In genomic region chr3:33980252-33980651, GRCh38 we compare ENCODE assay signal across 2 cellular contexts.
TF ChIP-seq lines count a peak whose summit lies in the region.

No MANE protein-coding gene starts in this region.

TF ChIP-seq in A549, 52 proteins besides CTCF, POLR2A, EP300 and RAD21 (continued from another document):
- TF ChIP-seq MAFK (IDR thresholded peaks at IDR 0.05; ENCODE audit: partially characterized antibody) (peak; percentile 18), FOSL2 (IDR thresholded peaks at IDR 0.05) (peak; percentile 26; the same call in 1 of the 2 replicates), FOSL2 (CRISPR knock-in tag; IDR thresholded peaks at IDR 0.05) (no peak), JUN (IDR thresholded peaks at IDR 0.05) (0 out of 5 replicates have a peak, but pooled peaks of 1 of the 2 experiments have one; percentile 55), RCOR1 (IDR thresholded peaks at IDR 0.05; ENCODE audit: low read depth, low read length) (no peak), MAX (IDR thresholded peaks at IDR 0.05) (peak; percentile 54; the same call in 1 of the 2 replicates), NR3C1 (IDR thresholded peaks at IDR 0.05) (no peak), HOXB5 (CRISPR knock-in tag; IDR thresholded peaks at IDR 0.05) (no peak), ZFP36 (IDR thresholded peaks at IDR 0.05; ENCODE audit: borderline replicate concordance, partially characterized antibody) (no peak), CHD4 (IDR thresholded peaks at IDR 0.05; ENCODE audit: borderline replicate concordance) (no peak), MYC (IDR thresholded peaks at IDR 0.05; ENCODE audit: borderline replicate concordance, low read length) (no peak), PHF8 (IDR thresholded peaks at IDR 0.05; ENCODE audit: borderline replicate concordance, low read depth) (no peak), ZC3H11A (IDR thresholded peaks at IDR 0.05) (no peak), RARB (CRISPR knock-in tag; IDR thresholded peaks at IDR 0.05) (no peak), E2F6 (IDR thresholded peaks at IDR 0.05; ENCODE audit: borderline replicate concordance, low read depth) (no peak), KDM5A (IDR thresholded peaks at IDR 0.05) (0 out of 2 replicates have a peak, but pooled peaks have one; percentile 22)

TF ChIP-seq in GM23338, 12 proteins besides CTCF, POLR2A, EP300 and RAD21 (continued from another document):
- TF ChIP-seq, protein P1, sequence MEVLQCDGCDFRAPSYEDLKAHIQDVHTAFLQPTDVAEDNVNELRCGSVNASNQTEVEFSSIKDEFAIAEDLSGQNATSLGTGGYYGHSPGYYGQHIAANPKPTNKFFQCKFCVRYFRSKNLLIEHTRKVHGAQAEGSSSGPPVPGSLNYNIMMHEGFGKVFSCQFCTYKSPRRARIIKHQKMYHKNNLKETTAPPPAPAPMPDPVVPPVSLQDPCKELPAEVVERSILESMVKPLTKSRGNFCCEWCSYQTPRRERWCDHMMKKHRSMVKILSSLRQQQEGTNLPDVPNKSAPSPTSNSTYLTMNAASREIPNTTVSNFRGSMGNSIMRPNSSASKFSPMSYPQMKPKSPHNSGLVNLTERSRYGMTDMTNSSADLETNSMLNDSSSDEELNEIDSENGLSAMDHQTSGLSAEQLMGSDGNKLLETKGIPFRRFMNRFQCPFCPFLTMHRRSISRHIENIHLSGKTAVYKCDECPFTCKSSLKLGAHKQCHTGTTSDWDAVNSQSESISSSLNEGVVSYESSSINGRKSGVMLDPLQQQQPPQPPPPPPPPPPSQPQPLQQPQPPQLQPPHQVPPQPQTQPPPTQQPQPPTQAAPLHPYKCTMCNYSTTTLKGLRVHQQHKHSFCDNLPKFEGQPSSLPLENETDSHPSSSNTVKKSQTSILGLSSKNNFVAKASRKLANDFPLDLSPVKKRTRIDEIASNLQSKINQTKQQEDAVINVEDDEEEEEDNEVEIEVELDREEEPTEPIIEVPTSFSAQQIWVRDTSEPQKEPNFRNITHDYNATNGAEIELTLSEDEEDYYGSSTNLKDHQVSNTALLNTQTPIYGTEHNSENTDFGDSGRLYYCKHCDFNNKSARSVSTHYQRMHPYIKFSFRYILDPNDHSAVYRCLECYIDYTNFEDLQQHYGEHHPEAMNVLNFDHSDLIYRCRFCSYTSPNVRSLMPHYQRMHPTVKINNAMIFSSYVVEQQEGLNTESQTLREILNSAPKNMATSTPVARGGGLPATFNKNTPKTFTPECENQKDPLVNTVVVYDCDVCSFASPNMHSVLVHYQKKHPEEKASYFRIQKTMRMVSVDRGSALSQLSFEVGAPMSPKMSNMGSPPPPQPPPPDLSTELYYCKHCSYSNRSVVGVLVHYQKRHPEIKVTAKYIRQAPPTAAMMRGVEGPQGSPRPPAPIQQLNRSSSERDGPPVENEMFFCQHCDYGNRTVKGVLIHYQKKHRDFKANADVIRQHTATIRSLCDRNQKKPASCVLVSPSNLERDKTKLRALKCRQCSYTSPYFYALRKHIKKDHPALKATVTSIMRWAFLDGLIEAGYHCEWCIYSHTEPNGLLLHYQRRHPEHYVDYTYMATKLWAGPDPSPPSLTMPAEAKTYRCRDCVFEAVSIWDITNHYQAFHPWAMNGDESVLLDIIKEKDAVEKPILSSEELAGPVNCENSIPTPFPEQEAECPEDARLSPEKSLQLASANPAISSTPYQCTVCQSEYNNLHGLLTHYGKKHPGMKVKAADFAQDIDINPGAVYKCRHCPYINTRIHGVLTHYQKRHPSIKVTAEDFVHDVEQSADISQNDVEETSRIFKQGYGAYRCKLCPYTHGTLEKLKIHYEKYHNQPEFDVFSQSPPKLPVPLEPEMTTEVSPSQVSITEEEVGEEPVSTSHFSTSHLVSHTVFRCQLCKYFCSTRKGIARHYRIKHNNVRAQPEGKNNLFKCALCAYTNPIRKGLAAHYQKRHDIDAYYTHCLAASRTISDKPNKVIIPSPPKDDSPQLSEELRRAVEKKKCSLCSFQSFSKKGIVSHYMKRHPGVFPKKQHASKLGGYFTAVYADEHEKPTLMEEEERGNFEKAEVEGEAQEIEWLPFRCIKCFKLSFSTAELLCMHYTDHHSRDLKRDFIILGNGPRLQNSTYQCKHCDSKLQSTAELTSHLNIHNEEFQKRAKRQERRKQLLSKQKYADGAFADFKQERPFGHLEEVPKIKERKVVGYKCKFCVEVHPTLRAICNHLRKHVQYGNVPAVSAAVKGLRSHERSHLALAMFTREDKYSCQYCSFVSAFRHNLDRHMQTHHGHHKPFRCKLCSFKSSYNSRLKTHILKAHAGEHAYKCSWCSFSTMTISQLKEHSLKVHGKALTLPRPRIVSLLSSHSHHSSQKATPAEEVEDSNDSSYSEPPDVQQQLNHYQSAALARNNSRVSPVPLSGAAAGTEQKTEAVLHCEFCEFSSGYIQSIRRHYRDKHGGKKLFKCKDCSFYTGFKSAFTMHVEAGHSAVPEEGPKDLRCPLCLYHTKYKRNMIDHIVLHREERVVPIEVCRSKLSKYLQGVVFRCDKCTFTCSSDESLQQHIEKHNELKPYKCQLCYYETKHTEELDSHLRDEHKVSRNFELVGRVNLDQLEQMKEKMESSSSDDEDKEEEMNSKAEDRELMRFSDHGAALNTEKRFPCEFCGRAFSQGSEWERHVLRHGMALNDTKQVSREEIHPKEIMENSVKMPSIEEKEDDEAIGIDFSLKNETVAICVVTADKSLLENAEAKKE (CRISPR knock-in tag; IDR thresholded peaks at IDR 0.05) = no peak
- TF ChIP-seq POLR2AphosphoS5 (IDR thresholded peaks at IDR 0.05; ENCODE audit: low read depth) (no peak), ZNF331 (CRISPR knock-in tag; IDR thresholded peaks at IDR 0.05; ENCODE audit: low read depth) (no peak), ETS1 (IDR thresholded peaks at IDR 0.05) (no peak), STAT1 (IDR thresholded peaks at IDR 0.05; ENCODE audit: unreplicated experiment) (no peak), EZH2 (IDR thresholded peaks at IDR 0.05; ENCODE audit: low read depth, unreplicated experiment) (no peak), ZNF114 (CRISPR knock-in tag; IDR thresholded peaks at IDR 0.05) (no peak)
- TF ChIP-seq, protein P2, sequence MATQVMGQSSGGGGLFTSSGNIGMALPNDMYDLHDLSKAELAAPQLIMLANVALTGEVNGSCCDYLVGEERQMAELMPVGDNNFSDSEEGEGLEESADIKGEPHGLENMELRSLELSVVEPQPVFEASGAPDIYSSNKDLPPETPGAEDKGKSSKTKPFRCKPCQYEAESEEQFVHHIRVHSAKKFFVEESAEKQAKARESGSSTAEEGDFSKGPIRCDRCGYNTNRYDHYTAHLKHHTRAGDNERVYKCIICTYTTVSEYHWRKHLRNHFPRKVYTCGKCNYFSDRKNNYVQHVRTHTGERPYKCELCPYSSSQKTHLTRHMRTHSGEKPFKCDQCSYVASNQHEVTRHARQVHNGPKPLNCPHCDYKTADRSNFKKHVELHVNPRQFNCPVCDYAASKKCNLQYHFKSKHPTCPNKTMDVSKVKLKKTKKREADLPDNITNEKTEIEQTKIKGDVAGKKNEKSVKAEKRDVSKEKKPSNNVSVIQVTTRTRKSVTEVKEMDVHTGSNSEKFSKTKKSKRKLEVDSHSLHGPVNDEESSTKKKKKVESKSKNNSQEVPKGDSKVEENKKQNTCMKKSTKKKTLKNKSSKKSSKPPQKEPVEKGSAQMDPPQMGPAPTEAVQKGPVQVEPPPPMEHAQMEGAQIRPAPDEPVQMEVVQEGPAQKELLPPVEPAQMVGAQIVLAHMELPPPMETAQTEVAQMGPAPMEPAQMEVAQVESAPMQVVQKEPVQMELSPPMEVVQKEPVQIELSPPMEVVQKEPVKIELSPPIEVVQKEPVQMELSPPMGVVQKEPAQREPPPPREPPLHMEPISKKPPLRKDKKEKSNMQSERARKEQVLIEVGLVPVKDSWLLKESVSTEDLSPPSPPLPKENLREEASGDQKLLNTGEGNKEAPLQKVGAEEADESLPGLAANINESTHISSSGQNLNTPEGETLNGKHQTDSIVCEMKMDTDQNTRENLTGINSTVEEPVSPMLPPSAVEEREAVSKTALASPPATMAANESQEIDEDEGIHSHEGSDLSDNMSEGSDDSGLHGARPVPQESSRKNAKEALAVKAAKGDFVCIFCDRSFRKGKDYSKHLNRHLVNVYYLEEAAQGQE (IDR thresholded peaks at IDR 0.05; ENCODE audit: unreplicated experiment) = no peak
